Comparison of ENCODE assay signal across 9 cellular contexts in the genomic region with DNA sequence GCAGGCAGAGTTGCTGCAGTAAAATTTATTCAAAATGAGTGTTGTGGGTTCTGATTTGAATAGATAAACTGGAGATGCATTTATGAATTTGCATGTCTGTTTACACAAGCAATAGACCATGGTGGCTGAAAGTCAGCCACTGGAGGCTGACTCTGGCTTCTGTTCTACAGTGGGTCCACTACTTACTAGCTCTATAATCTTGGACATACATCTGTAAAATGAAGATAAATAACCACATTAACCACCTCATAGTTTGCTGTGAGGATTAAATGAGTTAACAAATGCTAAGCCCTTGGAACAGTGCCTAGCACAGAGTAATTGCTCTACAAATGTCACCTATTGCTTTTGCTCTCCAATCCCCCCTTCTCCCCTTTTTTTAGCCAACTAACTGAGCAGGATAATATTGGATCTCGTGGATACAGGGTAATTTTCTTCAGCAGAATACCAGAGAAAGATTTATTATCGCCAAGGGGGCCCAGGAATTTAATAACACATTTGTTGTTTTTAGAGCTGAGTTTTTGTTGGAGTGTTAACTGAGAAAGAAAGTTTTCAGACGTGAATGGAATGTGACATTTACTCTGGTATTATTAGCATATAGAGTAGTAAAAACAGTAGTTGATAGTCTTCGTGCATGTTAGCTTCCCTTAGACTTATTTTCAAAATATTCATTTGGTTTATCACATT. TPM values are rescaled to one million over a fixed set of nuclear protein-coding genes. Genes with fewer than 3 reads are reported as not detected.
DNase-seq lines count a peak whose midpoint lies in the region; ATAC-seq, FAIRE-seq and TF ChIP-seq lines count a peak whose summit lies in the region.
"Had no signal": no experiment of that assay in that cellular context is flagged by ENCODE, and none has a peak within 500 bp of the region (broad histone marks: within the 10 kb centered on the region; RNA-seq: fewer than 3 reads in every experiment).

No MANE protein-coding gene starts in this region.

- H3K27ac ChIP-seq in pancreas = no peak overlapping the region

- DNase-seq in EL (peak; percentile 7), fibroblast of villous mesenchyme (ENCODE audit: low read depth) (peak; percentile 73), GDM1 (lab: John Stamatoyannopoulos, UW) (no peak), pancreas (no peak), C1 segment of cervical spinal cord (lab: John Stamatoyannopoulos, UW) (no peak)
- no peak for DNase-seq in activated CD4-positive, alpha-beta T cell treated with anti-CD3 and anti-CD28 coated beads, Interleukin-2, amount 50 U/mL, for 1 hour
- DNase-seq: endodermal cell had no signal

- peaks cover 7 to 23% (median 20%) of the 10 kb centered on the region in 3 donors for H3K4me1 ChIP-seq in pancreas

- WGBS in pancreas, 2 donors = 62 to 70% methylated on average over 4 of the region's 4 CpGs

- no peaks in the 10 kb centered on the region for H3K36me3 ChIP-seq in pancreas

- H3K9me3 ChIP-seq in pancreas = no peaks in the 10 kb centered on the region

- no peak for FAIRE-seq in pancreas (lab: Jason Lieb, UNC)

- no peak for TF ChIP-seq CTCF in fibroblast of villous mesenchyme (IDR thresholded peaks at IDR 0.05; ENCODE audit: insufficient read depth, low read depth, low read length)
- TF ChIP-seq CTCF in pancreas (IDR thresholded peaks at IDR 0.05) = no peak

- peak; percentile 23 for ATAC-seq in GM19463 (IDR thresholded peaks at IDR 0.05; ENCODE audit: unreplicated experiment)
- peak; percentile 66 for ATAC-seq in HG03575 (IDR thresholded peaks at IDR 0.05; ENCODE audit: extremely low read depth, insufficient number of reproducible peaks, low FRiP score, unreplicated experiment)
- no peak for ATAC-seq in pancreas

- intact Hi-C loops in pancreas (cut with DNase I) = no loop called here

- no peak overlapping the region for H3K4me3 ChIP-seq in fibroblast of villous mesenchyme (ENCODE audit: low read depth, low read length)
- H3K4me3 ChIP-seq in pancreas = no peak overlapping the region

- H3K27me3 ChIP-seq in pancreas = no peaks in the 10 kb centered on the region

RNA-seq across cellular contexts. Expression of a gene that starts 1.4 kb away (rescaled TPM):
- 4.8 and 13.8 TPM in 2 replicates for total RNA-seq in fibroblast of villous mesenchyme
- 10 to 100 TPM in 1 of 6 donors, 1 to 10 TPM in 5; 4.3 to 11.0 (median 5.3) TPM for total RNA-seq in pancreas
- polyA plus RNA-seq in pancreas = 1 to 10 TPM; 3.6 to 8.1 TPM

RNA-seq across cellular contexts. Expression of a gene that starts 26.6 kb away (rescaled TPM):
- under 0.01 and 0.86 TPM in 2 replicates for total RNA-seq in fibroblast of villous mesenchyme
- 1 to 10 TPM in 2 of 6 donors, under 1 TPM in 4; 0.37 to 1.6 (median 0.55) TPM for total RNA-seq in pancreas
- polyA plus RNA-seq in pancreas = 1 to 10 TPM; 1.0 to 1.4 TPM

Comparison
In these comparisons a context has a peak if more than half of its experiments do, and no peak if none do; other contexts are left out.
1. DNase-seq: peak in EL (single experiment) and fibroblast of villous mesenchyme (single experiment); none in GDM1 (single experiment), pancreas (0 of 6), C1 segment of cervical spinal cord (0 of 14) and activated CD4-positive, alpha-beta T cell treated with anti-CD3 and anti-CD28 coated beads, Interleukin-2, amount 50 U/mL, for 1 hour (single experiment).
2. ATAC-seq: peak in GM19463 (single experiment) and HG03575 (single experiment); none in pancreas (0 of 4).